9 cellular contexts compared by ENCODE assay signal in genomic region chr1:156963621-156964020, GRCh38. TPM values are rescaled to one million over a fixed set of nuclear protein-coding genes. Genes with fewer than 3 reads are reported as not detected.
DNase-seq lines count a peak whose midpoint lies in the region; ATAC-seq and TF ChIP-seq lines count a peak whose summit lies in the region.
"Had no signal": no experiment of that assay in that cellular context is flagged by ENCODE, and none has a peak within 500 bp of the region (broad histone marks: within the 10 kb centered on the region; RNA-seq: fewer than 3 reads in every experiment).

No MANE protein-coding gene starts in this region.

- CTCF ChIA-PET in OCI-LY7 (lab: Charles Lee; ENCODE audit: unreplicated experiment): no interaction called here
- CTCF ChIA-PET in naive thymus-derived CD4-positive, alpha-beta T cell (lab: Charles Lee): interaction anchor here (0.6 to 1.3 kb wide), 2 partner anchors 35 to 80 kb away, joined by 3 to 5 read pairs; no protein-coding TSS in a partner anchor

- peak overlapping the region; percentile 95 for H2AFZ ChIP-seq in OCI-LY7 (ENCODE audit: low read length)

- DNase-seq in OCI-LY7 (ENCODE audit: low spot score) (peak; percentile 66), cerebellar cortex (ENCODE audit: low spot score) (no peak), HuH-7.5 (ENCODE audit: low spot score) (no peak)
- DNase-seq in activated T-helper 2 cell treated with anti-CD3 and anti-CD28 coated beads, Interferon-gamma antibody, Interleukin-2, Interleukin-4, amounts not matched to agents 10 μg/mL and 5 μg/mL and 100 μg/mL, durations not matched to agents 14 hours and 24 hours and 36 hours (ENCODE audit: low spot score): peak; percentile 39
- DNase-seq in naive thymus-derived CD4-positive, alpha-beta T cell: peak in 8 of 9 donors; percentile 40 to 78 (median 69)

- H3K36me3 Mint-ChIP-seq in activated T-helper 2 cell treated with anti-CD3 and anti-CD28 coated beads, Interferon-gamma antibody, Interleukin-2, Interleukin-4, amounts not matched to agents 10 μg/mL and 5 μg/mL and 100 μg/mL, durations not matched to agents 14 hours and 24 hours and 36 hours (ENCODE audit: low read depth): no peaks in the 10 kb centered on the region
- peaks cover 7 to 31% (median 25%) of the 10 kb centered on the region in 5 donors for H3K36me3 Mint-ChIP-seq in naive thymus-derived CD4-positive, alpha-beta T cell

- H4K20me1 ChIP-seq in BLaER1 treated with 17β-estradiol and CSF1 and Interleukin-3, amounts not matched to agents 10 nM and 100 nM: peaks cover 0 to 30% (median 18%) of the 10 kb centered on the region in 11 experiments; a peak in 14 of 22 replicates
- H4K20me1 ChIP-seq in OCI-LY7 (ENCODE audit: insufficient read depth, low read length): no peaks in the 10 kb centered on the region

- peak overlapping the region; percentile 83 to 100 (median 97) for H3K4me2 ChIP-seq in BLaER1 treated with 17β-estradiol and CSF1 and Interleukin-3, amounts not matched to agents 10 nM and 100 nM
- peak overlapping the region; percentile 39 for H3K4me2 ChIP-seq in OCI-LY7 (ENCODE audit: low read length)

- no TSS peak for BruUV-seq in OCI-LY7 (replicated peaks; lab: Mats Ljungman, UMichigan)

- H3K27ac ChIP-seq in BLaER1 treated with 17β-estradiol and CSF1 and Interleukin-3, amounts not matched to agents 10 nM and 100 nM: peak overlapping the region; percentile 71 to 87 (median 83)
- no peak overlapping the region for H3K27ac ChIP-seq in OCI-LY7 (ENCODE audit: low read depth, low read length, poor library complexity, severe bottlenecking)
- peak overlapping the region; percentile 59 for H3K27ac ChIP-seq in naive thymus-derived CD4-positive, alpha-beta T cell (ENCODE audit: low read depth, low read length)

- intact Hi-C loops in OCI-LY7 (cut with micrococcal nuclease; ENCODE audit: unreplicated experiment): no loop called here
- intact Hi-C loops in activated T-helper 2 cell treated with anti-CD3 and anti-CD28 coated beads, Interferon-gamma antibody, Interleukin-2, Interleukin-4, amounts not matched to agents 10 μg/mL and 5 μg/mL and 100 μg/mL, durations not matched to agents 14 hours and 24 hours and 36 hours (cut with micrococcal nuclease): no loop called here
- intact Hi-C loops in naive thymus-derived CD4-positive, alpha-beta T cell (cut with micrococcal nuclease): loop anchor here in 1 of 2 donors (10.0 kb wide), 1 partner anchor 171 kb away; the partner anchor contains the start of gene ETV3

- H3K4me1 ChIP-seq in BLaER1 treated with 17β-estradiol and CSF1 and Interleukin-3, amounts not matched to agents 10 nM and 100 nM: peaks cover 32 to 61% (median 56%) of the 10 kb centered on the region in 10 experiments
- H3K4me1 ChIP-seq in OCI-LY7 (ENCODE audit: insufficient read depth, low read length, poor library complexity, severe bottlenecking): peaks cover 12% of the 10 kb centered on the region
- peaks cover 13 to 29% of the 10 kb centered on the region in 2 donors for H3K4me1 ChIP-seq in naive thymus-derived CD4-positive, alpha-beta T cell (ENCODE audit: control insufficient read depth in 2 of 2, insufficient read depth in 2 of 2, low read length in 2 of 2)

- H3K9me3 Mint-ChIP-seq in activated T-helper 2 cell treated with anti-CD3 and anti-CD28 coated beads, Interferon-gamma antibody, Interleukin-2, Interleukin-4, amounts not matched to agents 10 μg/mL and 5 μg/mL and 100 μg/mL, durations not matched to agents 14 hours and 24 hours and 36 hours: no peaks in the 10 kb centered on the region
- H3K9me3 Mint-ChIP-seq in naive thymus-derived CD4-positive, alpha-beta T cell: peaks cover 0 to 10% (median 4%) of the 10 kb centered on the region in 11 donors

- no peak for TF ChIP-seq CTCF in OCI-LY7 (conservative IDR thresholded peaks at IDR 0.05; ENCODE audit: low read length)

- peaks cover 33 to 67% (median 50%) of the 10 kb centered on the region in 11 experiments for H3K36me3 ChIP-seq in BLaER1 treated with 17β-estradiol and CSF1 and Interleukin-3, amounts not matched to agents 10 nM and 100 nM
- H3K36me3 ChIP-seq in OCI-LY7 (ENCODE audit: insufficient read depth, low read length): no peaks in the 10 kb centered on the region
- peaks cover 0 to 24% (median 0%) of the 10 kb centered on the region in 3 experiments for H3K36me3 ChIP-seq in naive thymus-derived CD4-positive, alpha-beta T cell (ENCODE audit: control insufficient read depth in 2 of 3, insufficient read depth in 3 of 3, low read length in 3 of 3)

- peak overlapping the region; percentile 72 to 82 (median 79) for H3K9ac ChIP-seq in BLaER1 treated with 17β-estradiol and CSF1 and Interleukin-3, amounts not matched to agents 10 nM and 100 nM

- H3K27ac Mint-ChIP-seq in activated T-helper 2 cell treated with anti-CD3 and anti-CD28 coated beads, Interferon-gamma antibody, Interleukin-2, Interleukin-4, amounts not matched to agents 10 μg/mL and 5 μg/mL and 100 μg/mL, durations not matched to agents 14 hours and 24 hours and 36 hours: peak overlapping the region; percentile 19
- H3K27ac Mint-ChIP-seq in naive thymus-derived CD4-positive, alpha-beta T cell: peak overlapping the region; percentile 81 to 96 (median 89)

- peak; percentile 84 for ATAC-seq in naive thymus-derived CD4-positive, alpha-beta T cell
- ATAC-seq in HG03571 (IDR thresholded peaks at IDR 0.05; ENCODE audit: unreplicated experiment) (no peak), SK-N-SH treated with all-trans-retinoic acid at 6 μM for 48 hours (no peak)

- peaks cover 24% of the 10 kb centered on the region for H3K27me3 Mint-ChIP-seq in activated T-helper 2 cell treated with anti-CD3 and anti-CD28 coated beads, Interferon-gamma antibody, Interleukin-2, Interleukin-4, amounts not matched to agents 10 μg/mL and 5 μg/mL and 100 μg/mL, durations not matched to agents 14 hours and 24 hours and 36 hours (ENCODE audit: low read depth)
- H3K27me3 Mint-ChIP-seq in naive thymus-derived CD4-positive, alpha-beta T cell: peaks cover 0 to 32% (median 0%) of the 10 kb centered on the region in 5 donors

- POLR2A ChIA-PET in OCI-LY7 (lab: Charles Lee): no interaction called here
- POLR2A ChIA-PET in naive thymus-derived CD4-positive, alpha-beta T cell (lab: Charles Lee): interaction anchor here (0.6 to 1.0 kb wide), 2 partner anchors 175 to 223 kb away, joined by 3 read pairs; partner anchors contain the start of gene MRPL24

- no peaks in the 10 kb centered on the region for H3K27me3 ChIP-seq in BLaER1 treated with 17β-estradiol and CSF1 and Interleukin-3, amounts not matched to agents 10 nM and 100 nM
- H3K27me3 ChIP-seq in naive thymus-derived CD4-positive, alpha-beta T cell (ENCODE audit: control insufficient read depth in 2 of 2, insufficient read depth in 2 of 2, low read length in 2 of 2): no peaks in the 10 kb centered on the region

- H3K4me3 ChIP-seq in BLaER1 treated with 17β-estradiol and CSF1 and Interleukin-3, amounts not matched to agents 10 nM and 100 nM: peak overlapping the region; percentile 51 to 76 (median 64)
- peak overlapping the region; percentile 32 for H3K4me3 ChIP-seq in OCI-LY7 (ENCODE audit: low read depth, low read length, poor library complexity, severe bottlenecking)
- H3K4me3 ChIP-seq in naive thymus-derived CD4-positive, alpha-beta T cell (ENCODE audit: low read length): peak overlapping the region; percentile 61

- H3K79me2 ChIP-seq in OCI-LY7 (ENCODE audit: insufficient read depth, low read depth, low read length): no peaks in the 10 kb centered on the region

- H3K4me3 Mint-ChIP-seq in activated T-helper 2 cell treated with anti-CD3 and anti-CD28 coated beads, Interferon-gamma antibody, Interleukin-2, Interleukin-4, amounts not matched to agents 10 μg/mL and 5 μg/mL and 100 μg/mL, durations not matched to agents 14 hours and 24 hours and 36 hours (ENCODE audit: low read depth): peak overlapping the region; percentile 61
- H3K4me3 Mint-ChIP-seq in naive thymus-derived CD4-positive, alpha-beta T cell: peak overlapping the region; percentile 81 to 95 (median 91)

- H3K9me3 ChIP-seq in BLaER1 treated with 17β-estradiol and CSF1 and Interleukin-3, amounts not matched to agents 10 nM and 100 nM (replicated peaks in 1 of 11): no peaks in the 10 kb centered on the region
- H3K9me3 ChIP-seq in OCI-LY7 (ENCODE audit: low read length): no peaks in the 10 kb centered on the region
- peaks cover 0 to 6% (median 0%) of the 10 kb centered on the region in 3 experiments for H3K9me3 ChIP-seq in naive thymus-derived CD4-positive, alpha-beta T cell (ENCODE audit: control insufficient read depth in 2 of 3, low read length in 3 of 3)

- no peaks in the 10 kb centered on the region for H3K9me2 ChIP-seq in OCI-LY7 (ENCODE audit: insufficient read depth, low read length)

- H3K4me1 Mint-ChIP-seq in activated T-helper 2 cell treated with anti-CD3 and anti-CD28 coated beads, Interferon-gamma antibody, Interleukin-2, Interleukin-4, amounts not matched to agents 10 μg/mL and 5 μg/mL and 100 μg/mL, durations not matched to agents 14 hours and 24 hours and 36 hours (ENCODE audit: low read depth): peaks cover 27% of the 10 kb centered on the region
- peaks cover 33 to 68% (median 49%) of the 10 kb centered on the region in 7 donors for H3K4me1 Mint-ChIP-seq in naive thymus-derived CD4-positive, alpha-beta T cell

TF ChIP-seq in SK-N-SH treated with all-trans-retinoic acid at 6 μM for 48 hours, 23 proteins besides CTCF, POLR2A, EP300 and RAD21:
- TF ChIP-seq PPARA (CRISPR knock-in tag; IDR thresholded peaks at IDR 0.05; ENCODE audit: borderline replicate concordance): no peak
- TF ChIP-seq GLIS3 (CRISPR knock-in tag; IDR thresholded peaks at IDR 0.05): no peak
- TF ChIP-seq ZFP3 (CRISPR knock-in tag; IDR thresholded peaks at IDR 0.05): no peak
- no peak for TF ChIP-seq RARB (CRISPR knock-in tag; IDR thresholded peaks at IDR 0.05)
- TF ChIP-seq ZFP30 (CRISPR knock-in tag; IDR thresholded peaks at IDR 0.05): no peak
- no peak for TF ChIP-seq OSR1 (CRISPR knock-in tag; IDR thresholded peaks at IDR 0.05)
- TF ChIP-seq ZNF8 (CRISPR knock-in tag; IDR thresholded peaks at IDR 0.05): no peak

RNA-seq across cellular contexts. Expression of gene LRRC71, which starts 43.2 kb away (rescaled TPM):
- total RNA-seq in OCI-LY7 (2014; rRNA removed; shearing (Covaris generic)): not detected in 2 replicates
- not detected in 2 replicates for total RNA-seq in OCI-LY7 (2022)
- not detected in 2 replicates for total RNA-seq in activated T-helper 2 cell treated with anti-CD3 and anti-CD28 coated beads, Interferon-gamma antibody, Interleukin-2, Interleukin-4, amounts not matched to agents 10 μg/mL and 5 μg/mL and 100 μg/mL, durations not matched to agents 14 hours and 24 hours and 36 hours
- not detected for total RNA-seq in naive thymus-derived CD4-positive, alpha-beta T cell
- polyA plus RNA-seq in naive thymus-derived CD4-positive, alpha-beta T cell: not detected
- total RNA-seq: liver had no signal

Comparison
In these comparisons a context has a peak if more than half of its experiments do, and no peak if none do; other contexts are left out.
1. DNase-seq: peak in OCI-LY7 (single experiment), activated T-helper 2 cell treated with anti-CD3 and anti-CD28 coated beads, Interferon-gamma antibody, Interleukin-2, Interleukin-4, amounts not matched to agents 10 μg/mL and 5 μg/mL and 100 μg/mL, durations not matched to agents 14 hours and 24 hours and 36 hours (single experiment) and naive thymus-derived CD4-positive, alpha-beta T cell (8 of 9); none in cerebellar cortex (single experiment) and HuH-7.5 (single experiment).
2. Peak in every context shown above with its lines, with median percentiles within 50 percentile points of each other: H3K4me3 ChIP-seq.